In the genomic region with DNA sequence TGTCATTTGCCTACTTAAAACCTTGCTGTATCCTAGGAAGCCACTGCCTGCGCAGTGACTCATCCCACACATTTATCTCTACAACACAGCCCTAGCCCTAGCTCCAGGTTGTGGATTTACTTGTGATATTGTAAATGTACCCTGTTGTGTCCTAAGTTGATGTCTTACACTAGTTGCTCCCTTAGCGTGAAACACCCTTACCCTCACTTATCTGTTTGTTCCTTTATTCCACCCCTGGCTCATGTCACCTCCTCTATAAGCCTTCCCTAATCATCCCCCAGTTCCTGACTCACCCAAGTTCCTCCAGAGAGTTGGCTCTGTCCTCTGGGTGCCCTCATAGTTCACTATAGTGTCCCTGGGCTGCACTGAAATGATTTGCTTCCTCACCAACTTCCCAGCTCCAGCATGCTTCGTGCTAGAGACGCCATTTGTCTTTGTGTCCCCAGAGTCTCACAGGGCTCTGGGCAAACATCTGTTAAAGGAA, we compare ENCODE assay signal across 1 cellular context.
TF ChIP-seq lines count a peak whose summit lies in the region.

No MANE protein-coding gene starts in this region.

TF ChIP-seq in WTC11, 78 proteins besides CTCF, POLR2A, EP300 and RAD21:
- TF ChIP-seq, protein P1, sequence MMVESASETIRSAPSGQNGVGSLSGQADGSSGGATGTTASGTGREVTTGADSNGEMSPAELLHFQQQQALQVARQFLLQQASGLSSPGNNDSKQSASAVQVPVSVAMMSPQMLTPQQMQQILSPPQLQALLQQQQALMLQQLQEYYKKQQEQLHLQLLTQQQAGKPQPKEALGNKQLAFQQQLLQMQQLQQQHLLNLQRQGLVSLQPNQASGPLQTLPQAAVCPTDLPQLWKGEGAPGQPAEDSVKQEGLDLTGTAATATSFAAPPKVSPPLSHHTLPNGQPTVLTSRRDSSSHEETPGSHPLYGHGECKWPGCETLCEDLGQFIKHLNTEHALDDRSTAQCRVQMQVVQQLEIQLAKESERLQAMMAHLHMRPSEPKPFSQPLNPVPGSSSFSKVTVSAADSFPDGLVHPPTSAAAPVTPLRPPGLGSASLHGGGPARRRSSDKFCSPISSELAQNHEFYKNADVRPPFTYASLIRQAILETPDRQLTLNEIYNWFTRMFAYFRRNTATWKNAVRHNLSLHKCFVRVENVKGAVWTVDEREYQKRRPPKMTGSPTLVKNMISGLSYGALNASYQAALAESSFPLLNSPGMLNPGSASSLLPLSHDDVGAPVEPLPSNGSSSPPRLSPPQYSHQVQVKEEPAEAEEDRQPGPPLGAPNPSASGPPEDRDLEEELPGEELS (CRISPR knock-in tag; IDR thresholded peaks at IDR 0.05) = no peak
- TF ChIP-seq CBFB (CRISPR knock-in tag; IDR thresholded peaks at IDR 0.05; ENCODE audit: low read depth) (no peak), ZNF232 (CRISPR knock-in tag; IDR thresholded peaks at IDR 0.05) (no peak), ZNF423 (CRISPR knock-in tag; IDR thresholded peaks at IDR 0.05) (no peak), SOX15 (CRISPR knock-in tag; IDR thresholded peaks at IDR 0.05) (no peak), ZNF219 (CRISPR knock-in tag; IDR thresholded peaks at IDR 0.05; ENCODE audit: borderline replicate concordance) (no peak), NFYB (CRISPR knock-in tag; conservative IDR thresholded peaks at IDR 0.05; ENCODE audit: low read depth) (no peak), SMAD3 (CRISPR knock-in tag; IDR thresholded peaks at IDR 0.05; ENCODE audit: borderline replicate concordance) (no peak), TP53 (CRISPR knock-in tag; IDR thresholded peaks at IDR 0.05) (no peak)
TF ChIP-seq in WTC11: peak in this region for 0.
